ENCODE assay signal across 9 cellular contexts in genomic region chr6:71404145-71404966, GRCh38.
DNase-seq lines count a peak whose midpoint lies in the region; ATAC-seq and TF ChIP-seq lines count a peak whose summit lies in the region.
"Had no signal": no experiment of that assay in that cellular context is flagged by ENCODE, and none has a peak within 500 bp of the region (broad histone marks: within the 10 kb centered on the region; RNA-seq: fewer than 3 reads in every experiment).

No MANE protein-coding gene starts in this region.

- H3K4me3 ChIP-seq in tibial nerve (no peak overlapping the region), Peyer's patch (no peak overlapping the region)

- H3K27ac Mint-ChIP-seq in effector memory CD8-positive, alpha-beta T cell, result no peak overlapping the region
- H3K27ac Mint-ChIP-seq: T-helper 1 cell treated with Interleukin-12 subunit alpha and Interleukin-12 subunit beta and Interleukin-4 antibody, amounts not matched to agents 30 μg/mL and 1 μg/mL, for 36 hours had no signal

- no peaks in the 10 kb centered on the region for H3K27me3 ChIP-seq in tibial nerve
- no peaks in the 10 kb centered on the region for H3K27me3 ChIP-seq in Peyer's patch

- WGBS in tibial nerve, 2 donors, result 23 to 29% methylated on average over 4 of the region's 4 CpGs

- DNase-seq in LHCN-M2 (ENCODE audit: low read depth) (peak; percentile 90), left kidney (ENCODE audit: low read depth, low spot score) (peak; percentile 78), tibial nerve (ENCODE audit: low spot score in 2 of 2) (no peak), NOMO-1 (lab: John Stamatoyannopoulos, UW; ENCODE audit: unreplicated experiment in 2 of 2) (no peak), Peyer's patch (no peak), GM19240 (ENCODE audit: insufficient read length, low spot score) (no peak)
- DNase-seq in effector memory CD8-positive, alpha-beta T cell, result no peak

- H3K4me3 Mint-ChIP-seq in effector memory CD8-positive, alpha-beta T cell, result no peak overlapping the region
- H3K4me3 Mint-ChIP-seq: T-helper 1 cell treated with Interleukin-12 subunit alpha and Interleukin-12 subunit beta and Interleukin-4 antibody, amounts not matched to agents 30 μg/mL and 1 μg/mL, for 36 hours had no signal

- H3K36me3 Mint-ChIP-seq in effector memory CD8-positive, alpha-beta T cell (ENCODE audit: insufficient read depth), result peaks cover 4% of the 10 kb centered on the region

- H3K27me3 Mint-ChIP-seq in effector memory CD8-positive, alpha-beta T cell, result peaks cover 14 to 33% of the 10 kb centered on the region in 2 donors

- H3K36me3 ChIP-seq in tibial nerve (no peaks in the 10 kb centered on the region), Peyer's patch (no peaks in the 10 kb centered on the region)

- H3K4me1 ChIP-seq in tibial nerve (peaks cover 0 to 40% (median 11%) of the 10 kb centered on the region in 4 donors), Peyer's patch (peaks cover 0 to 6% (median 0%) of the 10 kb centered on the region in 4 donors)

- H3K27ac ChIP-seq in cingulate gyrus (ENCODE audit: low read depth, low read length) (peak overlapping the region; percentile 30), tibial nerve (peak overlapping the region; percentile 25 to 80 (median 42)), Peyer's patch (peak overlapping the region in 1 of 4 donors; percentile 32)

- H3K9me3 ChIP-seq in tibial nerve (no peaks in the 10 kb centered on the region), Peyer's patch (no peaks in the 10 kb centered on the region)

- H3K4me1 Mint-ChIP-seq in effector memory CD8-positive, alpha-beta T cell (ENCODE audit: low read depth in 2 of 2), result no peaks in the 10 kb centered on the region

- TF ChIP-seq CTCF in tibial nerve (IDR thresholded peaks at IDR 0.05) (no peak), Peyer's patch (IDR thresholded peaks at IDR 0.05) (no peak)

- TF ChIP-seq POLR2A in tibial nerve (IDR thresholded peaks at IDR 0.05) (no peak), Peyer's patch (IDR thresholded peaks at IDR 0.05) (no peak)

- no peak for ATAC-seq in effector memory CD8-positive, alpha-beta T cell (replicated peaks)

- peak in 1 of 2 donors; percentile 13 for TF ChIP-seq EP300 in tibial nerve (IDR thresholded peaks at IDR 0.05)

- H3K9me3 Mint-ChIP-seq in effector memory CD8-positive, alpha-beta T cell, result no peaks in the 10 kb centered on the region

Comparison
In these comparisons a context has a peak if more than half of its experiments do, and no peak if none do; other contexts are left out.
1. DNase-seq: peak in LHCN-M2 (single experiment) and left kidney (single experiment); none in tibial nerve (0 of 2), effector memory CD8-positive, alpha-beta T cell (0 of 3), NOMO-1 (0 of 2), Peyer's patch (0 of 3) and GM19240 (single experiment).